In the genomic region with DNA sequence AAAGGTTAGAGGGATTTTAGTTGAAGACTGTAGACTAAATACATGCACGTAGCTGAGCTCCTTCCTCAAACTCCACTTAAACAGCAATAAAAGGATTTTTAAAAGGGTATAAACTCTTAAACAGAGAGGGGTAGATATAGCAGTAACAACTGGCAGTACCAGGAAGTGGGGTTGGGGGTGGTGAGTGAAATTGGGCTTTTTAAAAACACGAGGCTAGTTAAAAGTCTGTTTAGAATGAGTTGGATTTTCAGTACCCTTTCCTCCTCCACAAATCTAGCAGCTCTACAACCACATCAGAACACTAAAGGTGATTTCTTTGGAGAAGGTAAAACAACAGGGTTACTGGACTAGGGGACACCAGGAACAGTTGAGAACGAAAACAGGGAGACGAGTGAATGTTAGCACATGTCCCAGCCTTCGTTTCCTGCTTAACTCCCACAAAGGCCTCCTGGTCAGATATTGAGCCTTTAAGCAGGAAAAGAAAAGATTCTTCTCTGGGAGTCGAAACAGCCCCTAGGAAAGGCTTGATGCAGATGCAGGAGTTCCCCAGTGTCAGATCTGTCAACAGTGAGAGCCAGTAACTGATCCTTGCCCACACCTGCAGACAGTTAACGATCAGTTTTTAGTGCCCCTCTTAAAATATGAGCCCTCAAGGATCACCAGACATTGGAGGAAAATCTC, we compare ENCODE assay signal across 30 cellular contexts. TPM values are rescaled to one million over a fixed set of nuclear protein-coding genes. Genes with fewer than 3 reads are reported as not detected.
DNase-seq lines count a peak whose midpoint lies in the region; ATAC-seq, FAIRE-seq and TF ChIP-seq lines count a peak whose summit lies in the region.
"Had no signal": no experiment of that assay in that cellular context is flagged by ENCODE, and none has a peak within 500 bp of the region (broad histone marks: within the 10 kb centered on the region; RNA-seq: fewer than 3 reads in every experiment).

No MANE protein-coding gene starts in this region.

- H3K27me3 Mint-ChIP-seq in activated T-helper 17 cell treated with anti-CD3 and anti-CD28 coated beads, Interleukin-2, amount 50 U/mL, for 72 hours = no peaks in the 10 kb centered on the region
- H3K27me3 Mint-ChIP-seq: CD4-positive, CD25-positive, alpha-beta regulatory T cell had no signal

- no peaks in the 10 kb centered on the region for H3K27me3 ChIP-seq in keratinocyte (ENCODE audit: control insufficient read depth, extremely low read depth, insufficient read depth, low read length)
- H3K27me3 ChIP-seq: ovary, transverse colon had no signal

- peaks cover 3 to 9% of the 10 kb centered on the region in 2 experiments for H3K36me3 ChIP-seq in keratinocyte (ENCODE audit: control insufficient read depth in 2 of 2, extremely low read depth in 1 of 2, insufficient read depth in 2 of 2, low read length in 2 of 2)
- H3K36me3 ChIP-seq: ovary, transverse colon had no signal

- peak overlapping the region; percentile 24 for H3K4me3 ChIP-seq in Jurkat, Clone E6-1 (ENCODE audit: low read length)
- H3K4me3 ChIP-seq in keratinocyte (ENCODE audit: control insufficient read depth in 2 of 3, extremely low read depth in 1 of 3, insufficient read depth in 2 of 3, low read depth in 1 of 3, low read length in 3 of 3) = no peak overlapping the region
- H3K4me3 ChIP-seq: ovary, skin epidermis, transverse colon had no signal

- H2AFZ ChIP-seq in keratinocyte (ENCODE audit: control insufficient read depth, low read length) = no peak overlapping the region

- peaks cover 22% of the 10 kb centered on the region for H3K4me1 Mint-ChIP-seq in activated T-helper 17 cell treated with anti-CD3 and anti-CD28 coated beads, Interleukin-2, amount 50 U/mL, for 72 hours
- H3K4me1 Mint-ChIP-seq: activated naive CD8-positive, alpha-beta T cell treated with anti-CD3 and anti-CD28 coated beads, Interleukin-2, amount 10 ng/mL, durations not matched to agents 7 days and 5 days; natural killer cell had no signal

- no peaks in the 10 kb centered on the region for H3K9me1 ChIP-seq in keratinocyte (ENCODE audit: control insufficient read depth, extremely low read depth, insufficient read depth, low read length)

- TF ChIP-seq POLR2A in GM12891 (IDR thresholded peaks at IDR 0.05; ENCODE audit: low read depth, low read length) = no peak

- peak overlapping the region; percentile 51 for H3K27ac Mint-ChIP-seq in activated T-helper 17 cell treated with anti-CD3 and anti-CD28 coated beads, Interleukin-2, amount 50 U/mL, for 72 hours
- H3K27ac Mint-ChIP-seq: activated naive CD8-positive, alpha-beta T cell treated with anti-CD3 and anti-CD28 coated beads, Interleukin-2, amount 10 ng/mL, durations not matched to agents 7 days and 5 days; natural killer cell had no signal

- ATAC-seq in activated T-helper 17 cell treated with anti-CD3 and anti-CD28 coated beads, Interleukin-2, amount 50 U/mL, for 72 hours (replicated peaks) = peak; percentile 67
- ATAC-seq in GM21576 (IDR thresholded peaks at IDR 0.05; ENCODE audit: unreplicated experiment) = no peak
- ATAC-seq: natural killer cell had no signal

- H3K36me3 Mint-ChIP-seq in activated T-helper 17 cell treated with anti-CD3 and anti-CD28 coated beads, Interleukin-2, amount 50 U/mL, for 72 hours (ENCODE audit: low read depth) = peaks cover 42% of the 10 kb centered on the region
- H3K36me3 Mint-ChIP-seq: activated naive CD8-positive, alpha-beta T cell treated with anti-CD3 and anti-CD28 coated beads, Interleukin-2, amount 10 ng/mL, durations not matched to agents 7 days and 5 days; CD4-positive, CD25-positive, alpha-beta regulatory T cell; natural killer cell had no signal

- H3K27ac ChIP-seq in keratinocyte (ENCODE audit: control insufficient read depth, insufficient read depth, low read length) = no peak overlapping the region
- H3K27ac ChIP-seq: KMS-11, ovary, skin epidermis had no signal

- H3K9ac ChIP-seq in keratinocyte (ENCODE audit: control insufficient read depth, extremely low read depth, insufficient read depth, low read length) = no peak overlapping the region
- H3K9ac ChIP-seq: KMS-11 had no signal

- H3K9me3 ChIP-seq in keratinocyte (ENCODE audit: control insufficient read depth, low read depth, low read length) = no peaks in the 10 kb centered on the region
- H3K9me3 ChIP-seq: ovary, transverse colon had no signal

- peak overlapping the region; percentile 49 for H3K4me3 Mint-ChIP-seq in activated T-helper 17 cell treated with anti-CD3 and anti-CD28 coated beads, Interleukin-2, amount 50 U/mL, for 72 hours
- H3K4me3 Mint-ChIP-seq: activated naive CD8-positive, alpha-beta T cell treated with anti-CD3 and anti-CD28 coated beads, Interleukin-2, amount 10 ng/mL, durations not matched to agents 7 days and 5 days; CD4-positive, CD25-positive, alpha-beta regulatory T cell; natural killer cell had no signal

- no peak overlapping the region for H3K4me2 ChIP-seq in keratinocyte (ENCODE audit: control insufficient read depth, extremely low read depth, insufficient read depth, low read depth, low read length)
- H3K4me2 ChIP-seq: KMS-11 had no signal

- peak; percentile 13 for FAIRE-seq in GM12891 (lab: Jason Lieb, UNC)
- peak; percentile 5 for FAIRE-seq in keratinocyte (lab: Jason Lieb, UNC)
- FAIRE-seq: A204.1, astrocyte, D721Med, endometrium, H54 had no signal

- peaks cover 50% of the 10 kb centered on the region for H3K79me2 ChIP-seq in keratinocyte (ENCODE audit: control insufficient read depth, insufficient read depth, low read length)

- TF ChIP-seq CTCF in keratinocyte (optimal IDR thresholded peaks at IDR 0.05 in 1 of 3, IDR thresholded peaks at IDR 0.05 in 1 of 3, conservative IDR thresholded peaks at IDR 0.05 in 1 of 3; ENCODE audit: extremely low read depth in 1 of 3, insufficient read depth in 2 of 3, low read length in 3 of 3) = no peak

- H3K4me1 ChIP-seq in keratinocyte (ENCODE audit: control insufficient read depth, extremely low read depth, insufficient read depth, low read length) = no peaks in the 10 kb centered on the region

- no peaks in the 10 kb centered on the region for H3K9me3 Mint-ChIP-seq in activated T-helper 17 cell treated with anti-CD3 and anti-CD28 coated beads, Interleukin-2, amount 50 U/mL, for 72 hours
- H3K9me3 Mint-ChIP-seq: activated naive CD8-positive, alpha-beta T cell treated with anti-CD3 and anti-CD28 coated beads, Interleukin-2, amount 10 ng/mL, durations not matched to agents 7 days and 5 days; CD4-positive, CD25-positive, alpha-beta regulatory T cell; natural killer cell had no signal

- dilution Hi-C loops in keratinocyte (cut with MboI; ENCODE audit: extremely low pct_ligation_motif_present, low sequenced_read_pairs) = no loop called here

- H4K20me1 ChIP-seq in keratinocyte (ENCODE audit: control insufficient read depth, extremely low read depth, insufficient read depth, low read length) = no peaks in the 10 kb centered on the region

- DNase-seq in GM12891 (ENCODE audit: insufficient read length, low spot score) = no peak
- no peak for DNase-seq in Jurkat, Clone E6-1 (ENCODE audit: low read depth, low spot score)
- no peak for DNase-seq in keratinocyte (ENCODE audit: low read depth, low spot score)
- DNase-seq in cerebellum (ENCODE audit: low spot score) = no peak
- DNase-seq in stimulated activated CD8-positive, alpha-beta memory T cell treated with anti-CD3 and anti-CD28 coated beads, Interleukin-4, amount 100 ng/mL, for 48 hours = no peak
- no peak for DNase-seq in SIG-M5 treated with dmso at 0.1 percent for 504 hours (lab: John Stamatoyannopoulos, UW; ENCODE audit: unreplicated experiment)
- DNase-seq: activated CD4-positive, alpha-beta T cell treated with anti-CD3 and anti-CD28 coated beads for 1 hour; activated CD8-positive, alpha-beta memory T cell treated with anti-CD3 and anti-CD28 coated beads for 24 hours; activated effector memory CD4-positive, alpha-beta T cell treated with anti-CD3 and anti-CD28 coated beads, Interleukin-2, amount 50 U/mL, for 16 hours; activated naive CD8-positive, alpha-beta T cell treated with anti-CD3 and anti-CD28 coated beads, Interleukin-2, amount 10 ng/mL, durations not matched to agents 7 days and 5 days; caudate nucleus; CD4-positive, CD25-positive, alpha-beta regulatory T cell; hippocampal formation; natural killer cell; NCI-H510A treated with DMSO at 0.1 percent for 48 hours; NK-92 treated with Interleukin-12 subunit alpha and Interleukin-12 subunit beta, amount 100 ng/mL, for 24 hours; ovary; retina; SHP77 treated with DMSO at 0.1 percent for 48 hours; stimulated activated CD4-positive, alpha-beta T cell treated with anti-CD3 and anti-CD28 coated beads, Interleukin-1b, Interleukin-23, amount 100 ng/mL, for 48 hours; transverse colon had no signal

TF ChIP-seq in GM12891, 5 proteins besides CTCF, POLR2A, EP300 and RAD21:
- TF ChIP-seq POLR2AphosphoS5 (IDR thresholded peaks at IDR 0.05; ENCODE audit: low read depth, low read length) (no peak), POU2F2 (IDR thresholded peaks at IDR 0.05; ENCODE audit: low read depth, low read length) (no peak), PAX5 (IDR thresholded peaks at IDR 0.05; ENCODE audit: insufficient read depth, low read length, severe bottlenecking) (no peak), TAF1 (IDR thresholded peaks at IDR 0.05; ENCODE audit: low read depth, low read length) (no peak), SPI1 (IDR thresholded peaks at IDR 0.05; ENCODE audit: low read depth, low read length) (no peak)

RNA-seq across cellular contexts. Expression of a gene that starts 13.8 kb away (rescaled TPM):
- polyA plus RNA-seq in GM12891 (2012; ENCODE audit: low read depth, missing spikeins) = 10.1 TPM
- polyA plus RNA-seq in Jurkat, Clone E6-1 (2012; ENCODE audit: insufficient read depth, insufficient read length) = 90.3 TPM
- 10 to 100 TPM; 17.9 to 67.0 TPM for total RNA-seq in activated T-helper 17 cell treated with anti-CD3 and anti-CD28 coated beads, Interleukin-2, amount 50 U/mL, for 72 hours
- 42.6 to 74.4 TPM (median 69.5 TPM) in 3 replicates for polyA plus RNA-seq in keratinocyte
- polyA plus RNA-seq in keratinocyte (2011; ENCODE audit: low read depth) = 14.8 TPM
- polyA plus RNA-seq in keratinocyte (2011; cell fraction: cytosol; rRNA removed) = 44.1 and 62.6 TPM in 2 replicates
- 48.3 and 50.3 TPM in 2 replicates for polyA plus RNA-seq in keratinocyte (2011; cell fraction: nucleus; rRNA removed)
- 13.0 and 37.9 TPM in 2 replicates for polyA plus RNA-seq in keratinocyte (2012; ENCODE audit: low replicate concordance)
- polyA minus RNA-seq in keratinocyte = 28.6 to 54.2 TPM (median 47.4 TPM) in 3 replicates
- 33.2 TPM for polyA minus RNA-seq in keratinocyte (2011; cell fraction: cytosol; rRNA and poly(A)+ RNA removed)
- polyA minus RNA-seq in keratinocyte (2011; cell fraction: nucleus; rRNA and poly(A)+ RNA removed) = 19.5 and 37.2 TPM in 2 replicates
- total RNA-seq in cerebellum = 141 TPM
